1 cellular context compared by ENCODE assay signal in the genomic region with DNA sequence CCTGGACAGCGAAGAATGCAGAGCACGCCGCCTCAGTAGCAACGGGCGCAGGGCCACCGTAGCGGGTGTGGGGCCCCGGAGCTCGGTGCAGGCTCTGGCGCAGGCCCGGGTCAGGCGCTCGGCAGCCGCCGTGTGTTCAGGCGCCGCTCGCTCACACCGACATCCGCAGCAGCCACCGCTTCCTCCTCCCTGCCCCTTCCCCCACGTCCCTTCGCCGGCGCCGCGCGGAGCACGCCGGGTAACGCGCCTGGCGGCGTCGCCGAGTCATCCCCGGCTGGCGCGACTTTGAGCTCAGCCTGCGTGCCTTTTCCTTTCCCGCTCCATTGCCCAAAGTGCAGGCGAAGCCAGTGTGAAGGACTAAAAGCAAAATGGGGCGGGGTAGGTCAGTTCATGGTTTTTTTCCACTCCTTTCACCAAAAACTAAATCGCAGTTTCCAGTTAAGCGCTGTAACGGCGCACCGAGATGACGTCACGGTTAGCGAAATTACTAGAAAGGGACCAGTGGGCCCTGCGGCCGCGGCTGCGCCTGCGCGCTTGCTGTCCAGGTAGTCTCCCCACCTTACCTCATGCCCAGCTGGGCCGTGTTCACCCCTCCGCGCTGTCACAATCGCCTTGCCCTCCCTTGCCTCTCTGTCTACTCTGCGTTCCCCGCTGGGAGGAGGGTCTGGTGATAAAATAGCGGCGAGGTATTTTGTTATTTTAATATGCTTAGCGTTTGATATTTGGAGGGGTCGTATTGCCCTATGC.
TF ChIP-seq lines count a peak whose summit lies in the region.

Gene UBQLN1, minus strand, starts transcription at position 191 of the 747 bp plus-strand sequence. CDS start 279 bp downstream, outside the sequence.

TF ChIP-seq in HepG2, 621 proteins besides CTCF, POLR2A, EP300 and RAD21 (continued from another document and continues in another):
- TF ChIP-seq FOXM1 (CRISPR knock-in tag; IDR thresholded peaks at IDR 0.05) (no peak), SMYD3 (CRISPR knock-in tag; IDR thresholded peaks at IDR 0.05) (no peak), ATM (IDR thresholded peaks at IDR 0.05; ENCODE audit: borderline replicate concordance) (no peak), SNAI1 (CRISPR knock-in tag; IDR thresholded peaks at IDR 0.05; ENCODE audit: borderline replicate concordance) (no peak), PHF8 (CRISPR knock-in tag; IDR thresholded peaks at IDR 0.05) (peak; percentile 96), ARNTL (CRISPR knock-in tag; IDR thresholded peaks at IDR 0.05) (no peak), EED (CRISPR knock-in tag; IDR thresholded peaks at IDR 0.05) (peak; percentile 76), RAD51 (IDR thresholded peaks at IDR 0.05; ENCODE audit: borderline replicate concordance) (no peak), ZNF331 (CRISPR knock-in tag; IDR thresholded peaks at IDR 0.05) (peak; percentile 57; the same call in 1 of the 2 replicates), THAP11 (CRISPR knock-in tag; IDR thresholded peaks at IDR 0.05) (peak; percentile 89), HDAC2 (CRISPR knock-in tag; IDR thresholded peaks at IDR 0.05) (peak; percentile 83), CAMTA2 (CRISPR knock-in tag; IDR thresholded peaks at IDR 0.05; ENCODE audit: borderline replicate concordance) (peak; percentile 59; the same call in 1 of the 2 replicates), ZNF33B (CRISPR knock-in tag; IDR thresholded peaks at IDR 0.05) (peak; percentile 89), ZNF205 (CRISPR knock-in tag; IDR thresholded peaks at IDR 0.05) (0 out of 2 replicates have a peak, but pooled peaks have one; percentile 31), CEBPB (IDR thresholded peaks at IDR 0.05; ENCODE audit: borderline replicate concordance, low read depth, low read length) (no peak), ZNF251 (CRISPR knock-in tag; IDR thresholded peaks at IDR 0.05) (no peak), ELF4 (CRISPR knock-in tag; IDR thresholded peaks at IDR 0.05; ENCODE audit: borderline replicate concordance) (no peak), TBP (CRISPR knock-in tag; IDR thresholded peaks at IDR 0.05) (no peak), KDM4B (CRISPR knock-in tag; IDR thresholded peaks at IDR 0.05) (0 out of 2 replicates have a peak, but pooled peaks have one; percentile 27), ZNF710 (CRISPR knock-in tag; IDR thresholded peaks at IDR 0.05; ENCODE audit: borderline replicate concordance) (no peak), SIN3B (IDR thresholded peaks at IDR 0.05; ENCODE audit: low read length) (no peak; the same call in 1 of the 2 replicates), TOPORS (CRISPR knock-in tag; IDR thresholded peaks at IDR 0.05) (peak; percentile 67; the same call in 1 of the 2 replicates), ZNF552 (CRISPR knock-in tag; IDR thresholded peaks at IDR 0.05; ENCODE audit: borderline replicate concordance) (peak; percentile 56; the same call in 1 of the 2 replicates), SP5 (CRISPR knock-in tag; IDR thresholded peaks at IDR 0.05; ENCODE audit: borderline replicate concordance, low read depth) (no peak), NFYB (CRISPR knock-in tag; IDR thresholded peaks at IDR 0.05) (no peak; the same call in 1 of the 2 replicates), NFIB (CRISPR knock-in tag; IDR thresholded peaks at IDR 0.05; ENCODE audit: borderline replicate concordance) (peak; percentile 4; the same call in 1 of the 2 replicates), ZNF430 (CRISPR knock-in tag; IDR thresholded peaks at IDR 0.05) (peak; percentile 88), ZNF703 (CRISPR knock-in tag; IDR thresholded peaks at IDR 0.05; ENCODE audit: borderline replicate concordance) (no peak; the same call in 1 of the 2 replicates), PRDM15 (CRISPR knock-in tag; IDR thresholded peaks at IDR 0.05) (peak; percentile 50; the same call in 1 of the 2 replicates), KLF12 (CRISPR knock-in tag; IDR thresholded peaks at IDR 0.05; ENCODE audit: borderline replicate concordance) (peak; percentile 11; the same call in 1 of the 2 replicates), SALL2 (CRISPR knock-in tag; IDR thresholded peaks at IDR 0.05) (no peak; the same call in none of the 2 replicates), DDIT3 (CRISPR knock-in tag; IDR thresholded peaks at IDR 0.05) (no peak), TAF1 (CRISPR knock-in tag; IDR thresholded peaks at IDR 0.05) (peak; percentile 95), ARNT2 (CRISPR knock-in tag; IDR thresholded peaks at IDR 0.05; ENCODE audit: low read depth) (peak; percentile 72; the same call in 1 of the 2 replicates)
- TF ChIP-seq, protein P1, sequence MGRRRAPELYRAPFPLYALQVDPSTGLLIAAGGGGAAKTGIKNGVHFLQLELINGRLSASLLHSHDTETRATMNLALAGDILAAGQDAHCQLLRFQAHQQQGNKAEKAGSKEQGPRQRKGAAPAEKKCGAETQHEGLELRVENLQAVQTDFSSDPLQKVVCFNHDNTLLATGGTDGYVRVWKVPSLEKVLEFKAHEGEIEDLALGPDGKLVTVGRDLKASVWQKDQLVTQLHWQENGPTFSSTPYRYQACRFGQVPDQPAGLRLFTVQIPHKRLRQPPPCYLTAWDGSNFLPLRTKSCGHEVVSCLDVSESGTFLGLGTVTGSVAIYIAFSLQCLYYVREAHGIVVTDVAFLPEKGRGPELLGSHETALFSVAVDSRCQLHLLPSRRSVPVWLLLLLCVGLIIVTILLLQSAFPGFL (CRISPR knock-in tag; IDR thresholded peaks at IDR 0.05), result no peak
- TF ChIP-seq, protein P2, sequence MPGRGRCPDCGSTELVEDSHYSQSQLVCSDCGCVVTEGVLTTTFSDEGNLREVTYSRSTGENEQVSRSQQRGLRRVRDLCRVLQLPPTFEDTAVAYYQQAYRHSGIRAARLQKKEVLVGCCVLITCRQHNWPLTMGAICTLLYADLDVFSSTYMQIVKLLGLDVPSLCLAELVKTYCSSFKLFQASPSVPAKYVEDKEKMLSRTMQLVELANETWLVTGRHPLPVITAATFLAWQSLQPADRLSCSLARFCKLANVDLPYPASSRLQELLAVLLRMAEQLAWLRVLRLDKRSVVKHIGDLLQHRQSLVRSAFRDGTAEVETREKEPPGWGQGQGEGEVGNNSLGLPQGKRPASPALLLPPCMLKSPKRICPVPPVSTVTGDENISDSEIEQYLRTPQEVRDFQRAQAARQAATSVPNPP (CRISPR knock-in tag; IDR thresholded peaks at IDR 0.05), result no peak; the same call in none of the 2 replicates
- TF ChIP-seq, protein P3, sequence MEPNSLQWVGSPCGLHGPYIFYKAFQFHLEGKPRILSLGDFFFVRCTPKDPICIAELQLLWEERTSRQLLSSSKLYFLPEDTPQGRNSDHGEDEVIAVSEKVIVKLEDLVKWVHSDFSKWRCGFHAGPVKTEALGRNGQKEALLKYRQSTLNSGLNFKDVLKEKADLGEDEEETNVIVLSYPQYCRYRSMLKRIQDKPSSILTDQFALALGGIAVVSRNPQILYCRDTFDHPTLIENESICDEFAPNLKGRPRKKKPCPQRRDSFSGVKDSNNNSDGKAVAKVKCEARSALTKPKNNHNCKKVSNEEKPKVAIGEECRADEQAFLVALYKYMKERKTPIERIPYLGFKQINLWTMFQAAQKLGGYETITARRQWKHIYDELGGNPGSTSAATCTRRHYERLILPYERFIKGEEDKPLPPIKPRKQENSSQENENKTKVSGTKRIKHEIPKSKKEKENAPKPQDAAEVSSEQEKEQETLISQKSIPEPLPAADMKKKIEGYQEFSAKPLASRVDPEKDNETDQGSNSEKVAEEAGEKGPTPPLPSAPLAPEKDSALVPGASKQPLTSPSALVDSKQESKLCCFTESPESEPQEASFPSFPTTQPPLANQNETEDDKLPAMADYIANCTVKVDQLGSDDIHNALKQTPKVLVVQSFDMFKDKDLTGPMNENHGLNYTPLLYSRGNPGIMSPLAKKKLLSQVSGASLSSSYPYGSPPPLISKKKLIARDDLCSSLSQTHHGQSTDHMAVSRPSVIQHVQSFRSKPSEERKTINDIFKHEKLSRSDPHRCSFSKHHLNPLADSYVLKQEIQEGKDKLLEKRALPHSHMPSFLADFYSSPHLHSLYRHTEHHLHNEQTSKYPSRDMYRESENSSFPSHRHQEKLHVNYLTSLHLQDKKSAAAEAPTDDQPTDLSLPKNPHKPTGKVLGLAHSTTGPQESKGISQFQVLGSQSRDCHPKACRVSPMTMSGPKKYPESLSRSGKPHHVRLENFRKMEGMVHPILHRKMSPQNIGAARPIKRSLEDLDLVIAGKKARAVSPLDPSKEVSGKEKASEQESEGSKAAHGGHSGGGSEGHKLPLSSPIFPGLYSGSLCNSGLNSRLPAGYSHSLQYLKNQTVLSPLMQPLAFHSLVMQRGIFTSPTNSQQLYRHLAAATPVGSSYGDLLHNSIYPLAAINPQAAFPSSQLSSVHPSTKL (CRISPR knock-in tag; IDR thresholded peaks at IDR 0.05), result peak; percentile 67
- TF ChIP-seq, protein P4, sequence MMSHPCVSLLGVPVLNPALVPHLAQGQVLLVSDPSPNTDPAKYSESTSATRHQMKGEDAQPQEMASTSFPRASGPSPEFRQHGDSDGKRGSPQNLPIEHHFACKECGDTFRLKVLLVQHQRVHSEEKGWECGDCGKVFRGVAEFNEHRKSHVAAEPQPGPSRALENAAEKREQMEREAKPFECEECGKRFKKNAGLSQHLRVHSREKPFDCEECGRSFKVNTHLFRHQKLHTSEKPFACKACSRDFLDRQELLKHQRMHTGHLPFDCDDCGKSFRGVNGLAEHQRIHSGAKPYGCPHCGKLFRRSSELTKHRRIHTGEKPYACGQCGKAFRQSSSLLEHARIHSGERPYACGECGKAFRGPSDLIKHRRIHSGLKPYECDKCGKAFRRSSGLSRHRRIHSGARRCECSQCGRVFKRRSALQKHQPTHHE (CRISPR knock-in tag; IDR thresholded peaks at IDR 0.05; ENCODE audit: borderline replicate concordance), result peak; percentile 50; the same call in 1 of the 2 replicates
- TF ChIP-seq, protein P5, sequence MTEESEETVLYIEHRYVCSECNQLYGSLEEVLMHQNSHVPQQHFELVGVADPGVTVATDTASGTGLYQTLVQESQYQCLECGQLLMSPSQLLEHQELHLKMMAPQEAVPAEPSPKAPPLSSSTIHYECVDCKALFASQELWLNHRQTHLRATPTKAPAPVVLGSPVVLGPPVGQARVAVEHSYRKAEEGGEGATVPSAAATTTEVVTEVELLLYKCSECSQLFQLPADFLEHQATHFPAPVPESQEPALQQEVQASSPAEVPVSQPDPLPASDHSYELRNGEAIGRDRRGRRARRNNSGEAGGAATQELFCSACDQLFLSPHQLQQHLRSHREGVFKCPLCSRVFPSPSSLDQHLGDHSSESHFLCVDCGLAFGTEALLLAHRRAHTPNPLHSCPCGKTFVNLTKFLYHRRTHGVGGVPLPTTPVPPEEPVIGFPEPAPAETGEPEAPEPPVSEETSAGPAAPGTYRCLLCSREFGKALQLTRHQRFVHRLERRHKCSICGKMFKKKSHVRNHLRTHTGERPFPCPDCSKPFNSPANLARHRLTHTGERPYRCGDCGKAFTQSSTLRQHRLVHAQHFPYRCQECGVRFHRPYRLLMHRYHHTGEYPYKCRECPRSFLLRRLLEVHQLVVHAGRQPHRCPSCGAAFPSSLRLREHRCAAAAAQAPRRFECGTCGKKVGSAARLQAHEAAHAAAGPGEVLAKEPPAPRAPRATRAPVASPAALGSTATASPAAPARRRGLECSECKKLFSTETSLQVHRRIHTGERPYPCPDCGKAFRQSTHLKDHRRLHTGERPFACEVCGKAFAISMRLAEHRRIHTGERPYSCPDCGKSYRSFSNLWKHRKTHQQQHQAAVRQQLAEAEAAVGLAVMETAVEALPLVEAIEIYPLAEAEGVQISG (CRISPR knock-in tag; IDR thresholded peaks at IDR 0.05), result peak; percentile 83
